16 cellular contexts compared by ENCODE assay signal in genomic region chr1:115164484-115164883, GRCh38.
"Had no signal": no experiment of that assay in that cellular context is flagged by ENCODE, and none has a peak within 500 bp of the region (broad histone marks: within the 10 kb centered on the region; RNA-seq: fewer than 3 reads in every experiment).

No MANE protein-coding gene starts in this region.

- H3K27me3 ChIP-seq: foreskin keratinocyte, heart left ventricle, right lobe of liver had no signal

- DNase-seq: activated CD4-positive, alpha-beta memory T cell treated with anti-CD3 and anti-CD28 coated beads for 36 hours; activated naive CD4-positive, alpha-beta T cell; activated T-cell treated with anti-CD3 and anti-CD28 coated beads, Interleukin-2, amount 50 U/mL, for 72 hours; central memory CD4-positive, alpha-beta T cell; effector memory CD8-positive, alpha-beta T cell; foreskin keratinocyte; heart left ventricle; naive thymus-derived CD4-positive, alpha-beta T cell; right lobe of liver; stimulated activated CD4-positive, alpha-beta T cell treated with anti-CD3 and anti-CD28 coated beads, Interleukin-2, amount 100 ng/mL, for 24 hours; stimulated activated naive CD4-positive, alpha-beta T cell; T1000 had no signal

- H3K36me3 ChIP-seq: heart left ventricle, neutrophil, right lobe of liver had no signal

- H3K27ac ChIP-seq: coronary artery, epithelial cell of prostate, foreskin keratinocyte, heart left ventricle, neutrophil, right lobe of liver, VCaP had no signal

- H3K9me3 ChIP-seq: neutrophil, right lobe of liver had no signal

- H3K4me1 ChIP-seq: right lobe of liver had no signal

- H3K4me3 ChIP-seq: coronary artery, heart left ventricle, right lobe of liver had no signal
